6 cellular contexts compared by ENCODE assay signal in the genomic region with DNA sequence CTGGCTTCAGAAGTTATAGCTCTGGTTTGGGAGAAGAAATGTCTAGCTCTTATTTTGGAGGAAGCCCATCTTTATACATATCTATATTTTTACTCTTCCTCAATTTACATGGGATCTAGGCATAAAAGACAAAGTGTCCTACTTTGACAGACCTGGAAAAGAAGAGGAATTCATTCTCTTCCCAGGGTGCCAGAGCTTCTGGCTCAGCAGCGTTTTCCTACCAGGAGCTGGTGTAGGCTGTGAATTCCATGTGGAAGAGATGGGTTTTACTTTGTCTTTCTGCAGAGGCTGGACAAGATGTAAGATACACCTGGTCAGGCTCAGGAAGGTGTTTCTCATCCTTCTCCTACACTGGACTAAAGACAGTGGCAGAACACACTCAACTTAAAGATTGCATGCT. TPM values are rescaled to one million over a fixed set of nuclear protein-coding genes. Genes with fewer than 3 reads are reported as not detected.
"Had no signal": no experiment of that assay in that cellular context is flagged by ENCODE, and none has a peak within 500 bp of the region (broad histone marks: within the 10 kb centered on the region; RNA-seq: fewer than 3 reads in every experiment).

No MANE protein-coding gene starts in this region.

- DNase-seq: IMR-90, KBM-7, KG1 had no signal

- H3K27ac ChIP-seq: HL-60 had no signal

- H3K4me3 ChIP-seq: K562 had no signal

- ATAC-seq: HepG2, K562 had no signal

RNA-seq across cellular contexts. Expression of a gene that starts 50.2 kb away (rescaled TPM):
- total RNA-seq: HepG2, IMR-90, K562 had no signal
